ENCODE assay signal across 22 cellular contexts in the genomic region with DNA sequence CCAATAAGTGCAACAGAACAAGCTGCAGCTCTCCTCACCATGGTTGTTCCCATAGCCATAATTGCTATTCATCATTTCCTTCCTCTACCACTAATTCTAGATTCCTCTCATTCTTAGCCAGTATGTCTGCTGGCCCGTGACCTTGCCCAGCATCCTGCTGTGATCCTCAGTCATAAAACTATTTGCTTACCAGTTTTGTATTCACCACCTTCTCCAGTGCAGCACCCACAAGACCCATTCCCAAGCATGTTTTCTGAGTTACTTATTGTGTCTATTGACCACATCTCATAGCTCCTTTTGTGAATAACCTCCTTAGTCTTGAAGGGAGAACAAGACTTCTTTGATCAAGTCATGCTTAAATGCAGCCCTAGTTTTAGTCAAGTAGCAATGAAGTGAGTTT.
DNase-seq lines count a peak whose midpoint lies in the region; ATAC-seq and TF ChIP-seq lines count a peak whose summit lies in the region.
"Had no signal": no experiment of that assay in that cellular context is flagged by ENCODE, and none has a peak within 500 bp of the region (broad histone marks: within the 10 kb centered on the region; RNA-seq: fewer than 3 reads in every experiment).

No MANE protein-coding gene starts in this region.

- in situ Hi-C loops in Caki2 (cut with HindIII; ENCODE audit: low pct_unique_long_range_greater_than_20kb, low sequenced_read_pairs): no loop called here
- in situ Hi-C loops in astrocyte of the cerebellum (cut with HindIII; ENCODE audit: low sequenced_read_pairs): no loop called here

- TF ChIP-seq CTCF in astrocyte of the cerebellum (IDR thresholded peaks at IDR 0.05; ENCODE audit: low read depth, low read length, missing control alignments) (no peak), GM20000 (IDR thresholded peaks at IDR 0.05; ENCODE audit: extremely low read depth, missing control alignments) (no peak), Peyer's patch (IDR thresholded peaks at IDR 0.05) (no peak)

- H3K27me3 ChIP-seq in Peyer's patch: no peaks in the 10 kb centered on the region

- DNase-seq in Caki2 (ENCODE audit: low read depth) (peak; percentile 47), astrocyte of the cerebellum (ENCODE audit: low read depth) (peak; percentile 87), iPS-NIHi11 (ENCODE audit: low spot score) (peak; percentile 23), GM20000 (ENCODE audit: low spot score) (no peak), Peyer's patch (no peak), caudate nucleus (lab: John Stamatoyannopoulos, UW) (no peak)
- DNase-seq: 8988T, DMS 273 treated with DMSO at 0.1 percent for 48 hours, DND-41, GDM1, HCEC 1CT, MV-4-11, NCI-H1417, NCI-H187 treated with DMSO at 0.1 percent for 48 hours, NCI-H226, NCI-H524, NCI-H82, SIG-M5 had no signal

- H3K4me3 ChIP-seq in astrocyte of the cerebellum (ENCODE audit: low read depth, low read length): no peak overlapping the region
- H3K4me3 ChIP-seq in Peyer's patch: no peak overlapping the region
- H3K4me3 ChIP-seq: K562 had no signal

- no peak for TF ChIP-seq POLR2A in Peyer's patch (IDR thresholded peaks at IDR 0.05)

- H3K27ac ChIP-seq in Peyer's patch: no peak overlapping the region
- no peak overlapping the region for H3K27ac ChIP-seq in caudate nucleus (ENCODE audit: low read depth, low read length)
- H3K27ac ChIP-seq: RWPE1 had no signal

- TF ChIP-seq EP300 in Ishikawa (IDR thresholded peaks at IDR 0.05; ENCODE audit: borderline replicate concordance): peak; percentile 97

- no peaks in the 10 kb centered on the region for H3K4me1 ChIP-seq in Peyer's patch

- ATAC-seq in HG02759 (IDR thresholded peaks at IDR 0.05; ENCODE audit: unreplicated experiment): no peak
- ATAC-seq: K562 had no signal

- TF ChIP-seq RAD21 in Ishikawa (IDR thresholded peaks at IDR 0.05; ENCODE audit: low read depth): peak; percentile 23; the same call in 1 of the 2 replicates

- no peaks in the 10 kb centered on the region for H3K36me3 ChIP-seq in Peyer's patch

- no peaks in the 10 kb centered on the region for H3K9me3 ChIP-seq in Peyer's patch

TF ChIP-seq in Ishikawa, 13 proteins besides CTCF, POLR2A, EP300 and RAD21:
- no peak for TF ChIP-seq ZBTB7A (IDR thresholded peaks at IDR 0.05; ENCODE audit: low read depth)
- peak; percentile 96 for TF ChIP-seq TCF12 (IDR thresholded peaks at IDR 0.05; ENCODE audit: low read depth)
- TF ChIP-seq, protein P1, sequence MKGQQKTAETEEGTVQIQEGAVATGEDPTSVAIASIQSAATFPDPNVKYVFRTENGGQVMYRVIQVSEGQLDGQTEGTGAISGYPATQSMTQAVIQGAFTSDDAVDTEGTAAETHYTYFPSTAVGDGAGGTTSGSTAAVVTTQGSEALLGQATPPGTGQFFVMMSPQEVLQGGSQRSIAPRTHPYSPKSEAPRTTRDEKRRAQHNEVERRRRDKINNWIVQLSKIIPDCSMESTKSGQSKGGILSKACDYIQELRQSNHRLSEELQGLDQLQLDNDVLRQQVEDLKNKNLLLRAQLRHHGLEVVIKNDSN (IDR thresholded peaks at IDR 0.05): peak; percentile 61
- TF ChIP-seq MAX (IDR thresholded peaks at IDR 0.05): peak; percentile 55
- TF ChIP-seq CEBPB (IDR thresholded peaks at IDR 0.05): 0 out of 2 replicates have a peak, but pooled peaks have one; percentile 19
- TF ChIP-seq EGR1 (IDR thresholded peaks at IDR 0.05): no peak
- peak; percentile 98 for TF ChIP-seq TEAD4 (IDR thresholded peaks at IDR 0.05)
- TF ChIP-seq FOXM1 (IDR thresholded peaks at IDR 0.05; ENCODE audit: borderline replicate concordance, low read depth): peak; percentile 95
- TF ChIP-seq CREB1 (IDR thresholded peaks at IDR 0.05; ENCODE audit: low read depth): no peak
- TF ChIP-seq YY1 (IDR thresholded peaks at IDR 0.05; ENCODE audit: low read depth): peak; percentile 42; the same call in 1 of the 2 replicates
- TF ChIP-seq REST (IDR thresholded peaks at IDR 0.05; ENCODE audit: low read depth): 0 out of 2 replicates have a peak, but pooled peaks have one; percentile 4
- no peak for TF ChIP-seq TAF1 (IDR thresholded peaks at IDR 0.05; ENCODE audit: low read depth)
- peak; percentile 88 for TF ChIP-seq NFIC (IDR thresholded peaks at IDR 0.05)

Comparison
In these comparisons a context has a peak if more than half of its experiments do, and no peak if none do; other contexts are left out.
1. DNase-seq: peak in Caki2 (single experiment), astrocyte of the cerebellum (single experiment) and iPS-NIHi11 (single experiment); none in GM20000 (single experiment), Peyer's patch (0 of 3) and caudate nucleus (0 of 61).